1 cellular context compared by ENCODE assay signal in the genomic region with DNA sequence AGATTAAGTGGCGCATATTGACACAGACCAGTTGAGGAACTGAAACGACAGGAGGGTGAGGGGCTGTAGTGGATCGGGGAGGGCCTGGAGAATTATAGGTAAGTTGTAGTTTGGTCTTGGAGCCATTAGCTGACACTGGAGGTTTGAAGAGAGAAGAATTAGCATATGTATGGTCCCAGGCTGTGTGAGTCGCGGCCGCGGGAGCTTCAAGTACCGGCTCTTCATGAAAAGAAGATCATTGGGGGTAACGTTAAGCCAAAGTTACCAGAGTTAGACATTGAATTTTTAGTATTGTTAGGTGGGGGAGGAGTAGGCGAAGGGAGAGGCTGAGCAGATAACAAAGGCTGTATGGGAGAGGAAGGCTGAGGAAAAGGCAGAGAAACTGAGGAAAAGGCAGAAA.
TF ChIP-seq lines count a peak whose summit lies in the region.

No MANE protein-coding gene starts in this region.

TF ChIP-seq in H1, 55 proteins besides CTCF, POLR2A, EP300 and RAD21:
- TF ChIP-seq TEAD4 (IDR thresholded peaks at IDR 0.05; ENCODE audit: low read depth, low read length) (no peak), ASH2L (IDR thresholded peaks at IDR 0.05; ENCODE audit: low read length) (peak; percentile 35), SP1 (IDR thresholded peaks at IDR 0.05; ENCODE audit: low read depth, low read length) (0 out of 2 replicates have a peak, but pooled peaks have one; percentile 30), YY1 (IDR thresholded peaks at IDR 0.05; ENCODE audit: low read depth, low read length) (0 out of 2 replicates have a peak, but pooled peaks have one; percentile 17), CTBP2 (IDR thresholded peaks at IDR 0.05; ENCODE audit: borderline replicate concordance, insufficient read depth, insufficient read length, low read length) (no peak)
